1 cellular context compared by ENCODE assay signal in the genomic region with DNA sequence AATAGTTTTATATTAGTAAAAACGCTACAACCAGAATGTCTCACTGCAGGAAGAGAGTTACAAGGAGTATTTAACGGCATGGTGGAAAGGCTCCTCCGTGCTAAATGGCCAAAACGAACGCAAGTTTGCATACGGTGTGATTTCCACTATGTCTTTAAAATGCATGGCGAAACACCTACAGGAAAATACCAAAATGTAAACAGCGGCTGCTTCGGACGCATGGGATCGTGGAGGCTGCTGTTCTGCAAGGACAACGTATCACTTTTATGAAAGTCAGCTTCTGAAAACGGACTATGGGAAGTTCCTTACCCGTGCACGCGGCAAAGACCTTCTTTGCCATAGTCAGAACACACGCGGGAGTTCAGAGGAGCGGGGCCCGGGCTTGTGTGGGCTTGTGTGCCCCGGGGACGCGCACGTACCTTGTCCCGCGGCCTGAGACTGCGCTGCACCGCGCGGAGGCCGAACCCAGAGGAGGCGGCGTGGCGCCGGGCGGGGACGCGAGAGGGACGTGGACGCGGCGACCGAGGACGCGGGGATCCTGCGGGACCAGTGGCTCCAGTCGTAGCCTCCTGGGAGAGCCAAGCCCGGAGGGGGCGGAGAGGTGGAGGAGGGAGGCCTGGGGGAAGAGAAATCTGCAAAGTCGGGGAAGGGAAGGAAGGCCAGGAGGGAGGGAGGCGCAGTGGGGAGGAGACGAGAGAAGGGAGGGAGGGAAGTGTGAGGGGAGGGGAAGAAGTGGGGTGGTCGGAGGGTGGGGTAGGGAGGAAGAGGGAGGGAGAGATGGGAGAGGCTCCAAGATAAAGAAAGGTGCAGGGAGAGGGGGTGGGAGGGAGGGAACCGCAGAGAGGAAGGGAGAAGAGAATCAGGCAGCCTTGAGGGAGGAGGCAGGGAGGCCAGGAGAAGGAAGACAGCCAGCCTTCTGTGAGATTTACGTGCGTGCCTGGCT.
TF ChIP-seq lines count a peak whose summit lies in the region.

TSS of gene CMBL (minus strand) at position 697 of the 943 bp plus-strand sequence. CDS start 17,140 bp downstream, outside the sequence.

TF ChIP-seq in HepG2, 621 proteins besides CTCF, POLR2A, EP300 and RAD21 (continued from another document and continues in another):
- TF ChIP-seq, protein P1, sequence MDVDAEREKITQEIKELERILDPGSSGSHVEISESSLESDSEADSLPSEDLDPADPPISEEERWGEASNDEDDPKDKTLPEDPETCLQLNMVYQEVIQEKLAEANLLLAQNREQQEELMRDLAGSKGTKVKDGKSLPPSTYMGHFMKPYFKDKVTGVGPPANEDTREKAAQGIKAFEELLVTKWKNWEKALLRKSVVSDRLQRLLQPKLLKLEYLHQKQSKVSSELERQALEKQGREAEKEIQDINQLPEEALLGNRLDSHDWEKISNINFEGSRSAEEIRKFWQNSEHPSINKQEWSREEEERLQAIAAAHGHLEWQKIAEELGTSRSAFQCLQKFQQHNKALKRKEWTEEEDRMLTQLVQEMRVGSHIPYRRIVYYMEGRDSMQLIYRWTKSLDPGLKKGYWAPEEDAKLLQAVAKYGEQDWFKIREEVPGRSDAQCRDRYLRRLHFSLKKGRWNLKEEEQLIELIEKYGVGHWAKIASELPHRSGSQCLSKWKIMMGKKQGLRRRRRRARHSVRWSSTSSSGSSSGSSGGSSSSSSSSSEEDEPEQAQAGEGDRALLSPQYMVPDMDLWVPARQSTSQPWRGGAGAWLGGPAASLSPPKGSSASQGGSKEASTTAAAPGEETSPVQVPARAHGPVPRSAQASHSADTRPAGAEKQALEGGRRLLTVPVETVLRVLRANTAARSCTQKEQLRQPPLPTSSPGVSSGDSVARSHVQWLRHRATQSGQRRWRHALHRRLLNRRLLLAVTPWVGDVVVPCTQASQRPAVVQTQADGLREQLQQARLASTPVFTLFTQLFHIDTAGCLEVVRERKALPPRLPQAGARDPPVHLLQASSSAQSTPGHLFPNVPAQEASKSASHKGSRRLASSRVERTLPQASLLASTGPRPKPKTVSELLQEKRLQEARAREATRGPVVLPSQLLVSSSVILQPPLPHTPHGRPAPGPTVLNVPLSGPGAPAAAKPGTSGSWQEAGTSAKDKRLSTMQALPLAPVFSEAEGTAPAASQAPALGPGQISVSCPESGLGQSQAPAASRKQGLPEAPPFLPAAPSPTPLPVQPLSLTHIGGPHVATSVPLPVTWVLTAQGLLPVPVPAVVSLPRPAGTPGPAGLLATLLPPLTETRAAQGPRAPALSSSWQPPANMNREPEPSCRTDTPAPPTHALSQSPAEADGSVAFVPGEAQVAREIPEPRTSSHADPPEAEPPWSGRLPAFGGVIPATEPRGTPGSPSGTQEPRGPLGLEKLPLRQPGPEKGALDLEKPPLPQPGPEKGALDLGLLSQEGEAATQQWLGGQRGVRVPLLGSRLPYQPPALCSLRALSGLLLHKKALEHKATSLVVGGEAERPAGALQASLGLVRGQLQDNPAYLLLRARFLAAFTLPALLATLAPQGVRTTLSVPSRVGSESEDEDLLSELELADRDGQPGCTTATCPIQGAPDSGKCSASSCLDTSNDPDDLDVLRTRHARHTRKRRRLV (CRISPR knock-in tag; IDR thresholded peaks at IDR 0.05), result no peak
- TF ChIP-seq IKZF1 (IDR thresholded peaks at IDR 0.05), result no peak
- no peak for TF ChIP-seq ZFP36L1 (CRISPR knock-in tag; IDR thresholded peaks at IDR 0.05)
- TF ChIP-seq KLF13 (CRISPR knock-in tag; IDR thresholded peaks at IDR 0.05), result no peak
- no peak for TF ChIP-seq SMC3 (IDR thresholded peaks at IDR 0.05; ENCODE audit: low read length)
- no peak for TF ChIP-seq MATR3 (CRISPR knock-in tag; IDR thresholded peaks at IDR 0.05)
- TF ChIP-seq, protein P2, sequence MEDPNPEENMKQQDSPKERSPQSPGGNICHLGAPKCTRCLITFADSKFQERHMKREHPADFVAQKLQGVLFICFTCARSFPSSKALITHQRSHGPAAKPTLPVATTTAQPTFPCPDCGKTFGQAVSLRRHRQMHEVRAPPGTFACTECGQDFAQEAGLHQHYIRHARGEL (CRISPR knock-in tag; IDR thresholded peaks at IDR 0.05), result no peak
- no peak for TF ChIP-seq GLI4 (CRISPR knock-in tag; IDR thresholded peaks at IDR 0.05; ENCODE audit: borderline replicate concordance)
- TF ChIP-seq, protein P3, sequence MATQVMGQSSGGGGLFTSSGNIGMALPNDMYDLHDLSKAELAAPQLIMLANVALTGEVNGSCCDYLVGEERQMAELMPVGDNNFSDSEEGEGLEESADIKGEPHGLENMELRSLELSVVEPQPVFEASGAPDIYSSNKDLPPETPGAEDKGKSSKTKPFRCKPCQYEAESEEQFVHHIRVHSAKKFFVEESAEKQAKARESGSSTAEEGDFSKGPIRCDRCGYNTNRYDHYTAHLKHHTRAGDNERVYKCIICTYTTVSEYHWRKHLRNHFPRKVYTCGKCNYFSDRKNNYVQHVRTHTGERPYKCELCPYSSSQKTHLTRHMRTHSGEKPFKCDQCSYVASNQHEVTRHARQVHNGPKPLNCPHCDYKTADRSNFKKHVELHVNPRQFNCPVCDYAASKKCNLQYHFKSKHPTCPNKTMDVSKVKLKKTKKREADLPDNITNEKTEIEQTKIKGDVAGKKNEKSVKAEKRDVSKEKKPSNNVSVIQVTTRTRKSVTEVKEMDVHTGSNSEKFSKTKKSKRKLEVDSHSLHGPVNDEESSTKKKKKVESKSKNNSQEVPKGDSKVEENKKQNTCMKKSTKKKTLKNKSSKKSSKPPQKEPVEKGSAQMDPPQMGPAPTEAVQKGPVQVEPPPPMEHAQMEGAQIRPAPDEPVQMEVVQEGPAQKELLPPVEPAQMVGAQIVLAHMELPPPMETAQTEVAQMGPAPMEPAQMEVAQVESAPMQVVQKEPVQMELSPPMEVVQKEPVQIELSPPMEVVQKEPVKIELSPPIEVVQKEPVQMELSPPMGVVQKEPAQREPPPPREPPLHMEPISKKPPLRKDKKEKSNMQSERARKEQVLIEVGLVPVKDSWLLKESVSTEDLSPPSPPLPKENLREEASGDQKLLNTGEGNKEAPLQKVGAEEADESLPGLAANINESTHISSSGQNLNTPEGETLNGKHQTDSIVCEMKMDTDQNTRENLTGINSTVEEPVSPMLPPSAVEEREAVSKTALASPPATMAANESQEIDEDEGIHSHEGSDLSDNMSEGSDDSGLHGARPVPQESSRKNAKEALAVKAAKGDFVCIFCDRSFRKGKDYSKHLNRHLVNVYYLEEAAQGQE (IDR thresholded peaks at IDR 0.05; ENCODE audit: borderline replicate concordance in 1 of 2, low read depth in 1 of 2, low read length in 2 of 2), result 0 out of 4 replicates have a peak, but pooled peaks of 1 of the 2 experiments have one; percentile 9
- TF ChIP-seq ZNF598 (CRISPR knock-in tag; IDR thresholded peaks at IDR 0.05; ENCODE audit: borderline replicate concordance), result 0 out of 2 replicates have a peak, but pooled peaks have one; percentile 13
- no peak for TF ChIP-seq RCOR2 (CRISPR knock-in tag; IDR thresholded peaks at IDR 0.05)
- no peak for TF ChIP-seq SOX5 (CRISPR knock-in tag; IDR thresholded peaks at IDR 0.05; ENCODE audit: borderline replicate concordance)
- no peak for TF ChIP-seq TBP (CRISPR knock-in tag; IDR thresholded peaks at IDR 0.05)
- TF ChIP-seq HNF4A (CRISPR knock-in tag; IDR thresholded peaks at IDR 0.05), result no peak
- no peak for TF ChIP-seq ZNF572 (CRISPR knock-in tag; IDR thresholded peaks at IDR 0.05)
- peak; percentile 80 for TF ChIP-seq KMT2B (CRISPR knock-in tag; IDR thresholded peaks at IDR 0.05)
- TF ChIP-seq NCOA2 (CRISPR knock-in tag; IDR thresholded peaks at IDR 0.05), result no peak
- TF ChIP-seq CREB1 (IDR thresholded peaks at IDR 0.05), result no peak
- TF ChIP-seq CREB1 (CRISPR knock-in tag; IDR thresholded peaks at IDR 0.05), result no peak
- peak; percentile 82 for TF ChIP-seq SALL1 (CRISPR knock-in tag; IDR thresholded peaks at IDR 0.05)
- no peak for TF ChIP-seq NFATC3 (CRISPR knock-in tag; IDR thresholded peaks at IDR 0.05)
- 0 out of 2 replicates have a peak, but pooled peaks have one; percentile 52 for TF ChIP-seq KLF6 (CRISPR knock-in tag; IDR thresholded peaks at IDR 0.05)
- TF ChIP-seq IKZF4 (CRISPR knock-in tag; IDR thresholded peaks at IDR 0.05; ENCODE audit: borderline replicate concordance, low read depth, not compliant biosample characterization), result no peak
- TF ChIP-seq TFDP2 (CRISPR knock-in tag; IDR thresholded peaks at IDR 0.05), result 0 out of 2 replicates have a peak, but pooled peaks have one; percentile 36
- TF ChIP-seq ATF6 (CRISPR knock-in tag; conservative IDR thresholded peaks at IDR 0.05), result no peak
- no peak for TF ChIP-seq HNF4G (IDR thresholded peaks at IDR 0.05; ENCODE audit: borderline replicate concordance, low read depth, low read length)
- no peak for TF ChIP-seq HNF4G (CRISPR knock-in tag; IDR thresholded peaks at IDR 0.05; ENCODE audit: borderline replicate concordance, low read depth)
- TF ChIP-seq E2F2 (CRISPR knock-in tag; IDR thresholded peaks at IDR 0.05; ENCODE audit: borderline replicate concordance), result peak; percentile 52; the same call in 1 of the 2 replicates
- TF ChIP-seq PAWR (CRISPR knock-in tag; IDR thresholded peaks at IDR 0.05; ENCODE audit: borderline replicate concordance), result no peak
- 0 out of 2 replicates have a peak, but pooled peaks have one; percentile 60 for TF ChIP-seq ZNF331 (CRISPR knock-in tag; IDR thresholded peaks at IDR 0.05)
- TF ChIP-seq MXD1 (CRISPR knock-in tag; IDR thresholded peaks at IDR 0.05), result 0 out of 2 replicates have a peak, but pooled peaks have one; percentile 27
- TF ChIP-seq ZNF7 (CRISPR knock-in tag; IDR thresholded peaks at IDR 0.05), result no peak
- peak; percentile 58 for TF ChIP-seq HNRNPK (IDR thresholded peaks at IDR 0.05; ENCODE audit: low read depth, low read length, poor library complexity, severe bottlenecking)
- no peak for TF ChIP-seq MBD4 (IDR thresholded peaks at IDR 0.05; ENCODE audit: borderline replicate concordance, low read length)
- TF ChIP-seq, protein P4, sequence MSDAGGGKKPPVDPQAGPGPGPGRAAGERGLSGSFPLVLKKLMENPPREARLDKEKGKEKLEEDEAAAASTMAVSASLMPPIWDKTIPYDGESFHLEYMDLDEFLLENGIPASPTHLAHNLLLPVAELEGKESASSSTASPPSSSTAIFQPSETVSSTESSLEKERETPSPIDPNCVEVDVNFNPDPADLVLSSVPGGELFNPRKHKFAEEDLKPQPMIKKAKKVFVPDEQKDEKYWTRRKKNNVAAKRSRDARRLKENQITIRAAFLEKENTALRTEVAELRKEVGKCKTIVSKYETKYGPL (CRISPR knock-in tag; IDR thresholded peaks at IDR 0.05), result no peak
- TF ChIP-seq ZNF263 (CRISPR knock-in tag; IDR thresholded peaks at IDR 0.05), result peak; percentile 60; the same call in 1 of the 2 replicates
- TF ChIP-seq ZNF780A (CRISPR knock-in tag; IDR thresholded peaks at IDR 0.05), result no peak
- no peak for TF ChIP-seq ZNF451 (CRISPR knock-in tag; IDR thresholded peaks at IDR 0.05)
- no peak for TF ChIP-seq SP140L (CRISPR knock-in tag; IDR thresholded peaks at IDR 0.05; ENCODE audit: borderline replicate concordance)
- no peak for TF ChIP-seq REPIN1 (CRISPR knock-in tag; IDR thresholded peaks at IDR 0.05; ENCODE audit: borderline replicate concordance, low read depth)
- TF ChIP-seq, protein P5, sequence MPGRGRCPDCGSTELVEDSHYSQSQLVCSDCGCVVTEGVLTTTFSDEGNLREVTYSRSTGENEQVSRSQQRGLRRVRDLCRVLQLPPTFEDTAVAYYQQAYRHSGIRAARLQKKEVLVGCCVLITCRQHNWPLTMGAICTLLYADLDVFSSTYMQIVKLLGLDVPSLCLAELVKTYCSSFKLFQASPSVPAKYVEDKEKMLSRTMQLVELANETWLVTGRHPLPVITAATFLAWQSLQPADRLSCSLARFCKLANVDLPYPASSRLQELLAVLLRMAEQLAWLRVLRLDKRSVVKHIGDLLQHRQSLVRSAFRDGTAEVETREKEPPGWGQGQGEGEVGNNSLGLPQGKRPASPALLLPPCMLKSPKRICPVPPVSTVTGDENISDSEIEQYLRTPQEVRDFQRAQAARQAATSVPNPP (CRISPR knock-in tag; IDR thresholded peaks at IDR 0.05), result no peak
- TF ChIP-seq SOX13 (IDR thresholded peaks at IDR 0.05), result no peak
- TF ChIP-seq SOX13 (CRISPR knock-in tag; conservative IDR thresholded peaks at IDR 0.05 in 1 of 2, IDR thresholded peaks at IDR 0.05 in 1 of 2), result no peak
- no peak for TF ChIP-seq ZNF652 (CRISPR knock-in tag; IDR thresholded peaks at IDR 0.05; ENCODE audit: borderline replicate concordance, low read depth)
- TF ChIP-seq BHLHE40 (IDR thresholded peaks at IDR 0.05; ENCODE audit: low read length), result no peak
- no peak for TF ChIP-seq CCDC6 (CRISPR knock-in tag; IDR thresholded peaks at IDR 0.05)
- no peak for TF ChIP-seq CENPT (CRISPR knock-in tag; IDR thresholded peaks at IDR 0.05; ENCODE audit: low read depth)
